Comparison of ENCODE assay signal across 9 cellular contexts in the genomic region with DNA sequence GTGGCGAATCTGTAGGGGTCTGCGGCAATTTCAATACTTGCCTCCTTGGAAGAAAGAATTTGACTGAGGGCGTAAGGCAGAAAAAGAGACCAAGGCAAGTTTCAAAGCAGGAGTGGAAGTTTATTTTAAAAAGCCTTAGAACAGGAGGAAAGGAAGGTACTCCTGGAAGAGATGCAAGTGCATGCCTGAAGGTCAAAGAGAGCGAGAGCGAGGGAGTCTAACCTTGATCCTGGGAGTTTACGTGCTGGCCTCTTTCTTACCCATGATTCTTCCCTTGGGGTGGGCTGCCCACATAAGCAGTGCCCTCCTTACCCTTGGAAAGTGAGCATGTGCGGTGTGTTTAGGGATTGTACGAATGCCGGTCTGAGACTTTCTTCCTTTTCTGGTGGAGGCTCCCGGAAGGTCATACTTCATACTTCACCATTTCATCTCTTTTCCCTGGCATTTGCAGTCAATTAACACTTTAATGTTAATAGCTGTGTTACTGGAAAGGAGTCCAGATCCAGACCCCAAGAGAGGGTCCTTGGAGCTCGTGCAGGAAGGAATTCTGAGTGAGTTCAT. TPM values are rescaled to one million over a fixed set of nuclear protein-coding genes. Genes with fewer than 3 reads are reported as not detected.
A peak's percentile ranks its signal among the peaks of the same experiment; 100 is the strongest.
DNase-seq lines count a peak whose midpoint lies in the region; ATAC-seq and TF ChIP-seq lines count a peak whose summit lies in the region.
"Had no signal": no experiment of that assay in that cellular context is flagged by ENCODE, and none has a peak within 500 bp of the region (broad histone marks: within the 10 kb centered on the region; RNA-seq: fewer than 3 reads in every experiment).

No MANE protein-coding gene starts in this region.

- H3K27ac Mint-ChIP-seq in T-helper 17 cell: peak overlapping the region; percentile 34

- H3K4me3 ChIP-seq in GM12864 (ENCODE audit: low read depth, low read length) (peak overlapping the region; percentile 42; the same call in 1 of the 2 replicates), fibroblast of lung (replicated peaks in 1 of 4; ENCODE audit: control extremely low read depth in 1 of 4, insufficient read depth in 1 of 4, low read depth in 3 of 4, low read length in 4 of 4) (peak overlapping the region; percentile 17 to 68 (median 52)), skeletal muscle tissue (ENCODE audit: low read length in 3 of 3) (peak overlapping the region; percentile 45 to 66 (median 49))

- H3K27me3 Mint-ChIP-seq in T-helper 17 cell: peaks cover 4% of the 10 kb centered on the region

- H3K4me1 Mint-ChIP-seq in T-helper 17 cell: peaks cover 2% of the 10 kb centered on the region

- H3K36me3 Mint-ChIP-seq in T-helper 17 cell (ENCODE audit: low read depth): no peaks in the 10 kb centered on the region

- H3K79me2 ChIP-seq in fibroblast of lung (ENCODE audit: control insufficient read depth, insufficient read depth, low read length): no peaks in the 10 kb centered on the region

- no peaks in the 10 kb centered on the region for H4K20me1 ChIP-seq in fibroblast of lung (ENCODE audit: control insufficient read depth, extremely low read depth, insufficient read depth, low read length)

- DNase-seq in GM12864 (ENCODE audit: low read depth) (no peak), T-helper 17 cell (no peak), fibroblast of lung (ENCODE audit: low read depth in 2 of 2) (no peak), SIG-M5 (lab: John Stamatoyannopoulos, UW) (no peak), LoVo (ENCODE audit: low spot score) (no peak), posterior cingulate gyrus (no peak)
- DNase-seq: effector CD4-positive, alpha-beta T cell had no signal

- H3K27ac ChIP-seq in fibroblast of lung (ENCODE audit: insufficient read depth, low read length) (no peak overlapping the region), skeletal muscle tissue (ENCODE audit: low read depth, low read length) (no peak overlapping the region)

- H3K9ac ChIP-seq in fibroblast of lung (ENCODE audit: insufficient read depth, low read length): no peak overlapping the region
- peak overlapping the region in 2 of 3 donors; percentile 32 to 33 for H3K9ac ChIP-seq in skeletal muscle tissue (ENCODE audit: low read depth in 1 of 3, low read length in 3 of 3)

- H3K27me3 ChIP-seq in fibroblast of lung (ENCODE audit: control insufficient read depth, insufficient read depth, low read length) (no peaks in the 10 kb centered on the region), skeletal muscle tissue (ENCODE audit: control insufficient read depth in 3 of 3, insufficient read depth in 3 of 3, low read length in 3 of 3) (no peaks in the 10 kb centered on the region)

- peak overlapping the region; percentile 86 for H3K4me3 Mint-ChIP-seq in T-helper 17 cell

- no peak for ATAC-seq in T-helper 17 cell
- ATAC-seq in GM18502 (IDR thresholded peaks at IDR 0.05; ENCODE audit: poor library complexity, unreplicated experiment): no peak

- TF ChIP-seq CTCF in GM12864 (IDR thresholded peaks at IDR 0.05; ENCODE audit: low read depth, low read length, missing control alignments): no peak
- TF ChIP-seq CTCF in fibroblast of lung (conservative IDR thresholded peaks at IDR 0.05 in 1 of 2, IDR thresholded peaks at IDR 0.05 in 1 of 2; ENCODE audit: low read depth in 1 of 2, low read length in 2 of 2): no peak

- H3K36me3 ChIP-seq in fibroblast of lung (ENCODE audit: control insufficient read depth, insufficient read depth, low read length) (no peaks in the 10 kb centered on the region), skeletal muscle tissue (ENCODE audit: control insufficient read depth in 3 of 3, insufficient read depth in 3 of 3, low read length in 3 of 3) (no peaks in the 10 kb centered on the region)

- peak overlapping the region; percentile 49 for H3K4me2 ChIP-seq in fibroblast of lung (ENCODE audit: extremely low read depth, insufficient read depth, low read length)

- H3K9me3 ChIP-seq in T-helper 17 cell (ENCODE audit: control insufficient read depth, low read length, poor library complexity, severe bottlenecking) (no peaks in the 10 kb centered on the region), fibroblast of lung (ENCODE audit: control insufficient read depth, insufficient read depth, low read depth, low read length) (no peaks in the 10 kb centered on the region), skeletal muscle tissue (ENCODE audit: control insufficient read depth in 3 of 3, low read length in 3 of 3) (no peaks in the 10 kb centered on the region)

- peak overlapping the region; percentile 45 for H2AFZ ChIP-seq in fibroblast of lung (ENCODE audit: low read length)

- intact Hi-C loops in posterior cingulate gyrus (cut with DNase I): no loop called here

- H3K4me1 ChIP-seq in fibroblast of lung (ENCODE audit: control insufficient read depth, extremely low read depth, insufficient read depth, low read length) (no peaks in the 10 kb centered on the region), skeletal muscle tissue (ENCODE audit: control insufficient read depth in 3 of 3, insufficient read depth in 3 of 3, low read length in 3 of 3) (no peaks in the 10 kb centered on the region)

RNA-seq across cellular contexts. Expression of gene ARSD, which starts 40.0 kb away (rescaled TPM):
- total RNA-seq in T-helper 17 cell: 1 to 10 TPM; 2.2 to 3.6 TPM
- total RNA-seq in fibroblast of lung: 14.1 and 30.7 TPM in 2 replicates
- 7.5 and 9.1 TPM in 2 replicates for polyA plus RNA-seq in fibroblast of lung
- polyA plus RNA-seq in fibroblast of lung (2012): 10.1 and 12.8 TPM in 2 replicates
- polyA minus RNA-seq in fibroblast of lung (ENCODE audit: low replicate concordance): 14.4 and 24.7 TPM in 2 replicates
- 11.0 TPM for total RNA-seq in skeletal muscle tissue
